15 cellular contexts compared by ENCODE assay signal in the genomic region with DNA sequence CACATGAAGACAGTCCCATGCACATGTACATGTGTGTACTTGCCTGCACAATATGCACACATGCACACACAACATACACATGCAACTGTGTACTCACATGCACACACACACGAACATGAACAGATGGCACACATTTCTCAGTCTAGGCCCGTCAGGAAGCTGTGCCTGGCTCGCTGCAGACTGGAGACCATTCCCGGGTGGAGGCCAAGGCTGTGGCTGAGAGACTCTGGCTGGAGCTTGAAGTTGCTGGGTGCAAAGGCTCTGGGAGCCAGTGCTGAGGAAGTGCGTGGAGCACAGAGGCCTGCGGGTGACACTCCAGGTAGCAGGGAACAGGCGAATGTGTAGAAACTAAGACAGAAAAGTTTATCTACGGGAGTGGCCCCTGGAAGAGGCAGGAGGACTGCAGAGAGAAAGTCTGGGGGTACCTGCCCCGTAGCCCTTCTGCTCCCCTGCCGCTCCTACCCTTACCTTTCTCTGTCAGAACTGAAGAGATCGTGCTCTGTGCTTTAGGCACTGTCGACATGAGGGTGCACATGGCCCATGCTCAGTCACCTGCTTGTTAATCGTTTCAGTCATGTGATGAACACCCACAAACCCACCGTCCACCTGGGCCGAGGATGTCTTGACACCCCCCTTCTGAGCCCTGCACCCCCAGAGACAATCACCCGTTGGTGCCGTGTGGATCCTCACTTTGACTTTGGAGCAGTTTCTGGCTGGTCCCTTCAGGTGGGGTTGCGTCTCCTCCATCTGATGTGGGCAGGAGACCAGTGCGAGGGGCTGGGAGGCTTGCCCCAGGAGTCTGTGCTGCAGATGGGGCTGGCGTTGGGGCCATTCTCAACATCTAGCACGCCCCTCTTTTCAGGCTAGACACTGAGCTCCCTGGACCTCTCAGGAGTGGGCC.
"Had no signal": no experiment of that assay in that cellular context is flagged by ENCODE, and none has a peak within 500 bp of the region (broad histone marks: within the 10 kb centered on the region; RNA-seq: fewer than 3 reads in every experiment).

No MANE protein-coding gene starts in this region.

- H3K36me3 ChIP-seq: brain microvascular endothelial cell, right atrium auricular region, SJSA1, uterus had no signal

- ATAC-seq: left lobe of liver, WTC11 had no signal

- H3K36me3 Mint-ChIP-seq: naive B cell, WTC11 had no signal

- H3K4me1 Mint-ChIP-seq: naive B cell, WTC11 had no signal

- H3K9me3 ChIP-seq: right atrium auricular region, SJSA1, uterus had no signal

- H3K9me3 Mint-ChIP-seq: activated T-cell treated with anti-CD3 and anti-CD28 coated beads, Interleukin-2, amount 50 U/mL, for 4 hours; naive B cell; stimulated activated naive CD8-positive, alpha-beta T cell treated with anti-CD3 and anti-CD28 coated beads, Interleukin-15, Interleukin-2, amounts not matched to agents 100 ng/mL and 50 ng/mL, for 24 hours; WTC11 had no signal

- H3K4me3 Mint-ChIP-seq: activated T-cell treated with anti-CD3 and anti-CD28 coated beads, Interleukin-2, amount 50 U/mL, for 4 hours; naive B cell; WTC11 had no signal

- H3K4me1 ChIP-seq: right atrium auricular region, SJSA1, uterus had no signal

- H3K27ac Mint-ChIP-seq: naive B cell; progenitor cell of endocrine pancreas; stimulated activated naive CD8-positive, alpha-beta T cell treated with anti-CD3 and anti-CD28 coated beads, Interleukin-15, Interleukin-2, amounts not matched to agents 100 ng/mL and 50 ng/mL, for 24 hours; WTC11 had no signal

- H3K27ac ChIP-seq: brain microvascular endothelial cell, dorsolateral prefrontal cortex, right atrium auricular region, SJSA1, skin epidermis, uterus had no signal

- H3K27me3 ChIP-seq: brain microvascular endothelial cell, right atrium auricular region, uterus had no signal

- DNase-seq: activated T-cell treated with anti-CD3 and anti-CD28 coated beads, Interleukin-2, amount 50 U/mL, for 4 hours; brain microvascular endothelial cell; naive B cell; uterus had no signal

- H3K27me3 Mint-ChIP-seq: stimulated activated naive CD8-positive, alpha-beta T cell treated with anti-CD3 and anti-CD28 coated beads, Interleukin-15, Interleukin-2, amounts not matched to agents 100 ng/mL and 50 ng/mL, for 24 hours had no signal

- FAIRE-seq: endometrium, keratinocyte, TTC549 had no signal

- H3K4me3 ChIP-seq: dorsolateral prefrontal cortex, right atrium auricular region, SJSA1, skin epidermis, uterus had no signal
